In the genomic region with DNA sequence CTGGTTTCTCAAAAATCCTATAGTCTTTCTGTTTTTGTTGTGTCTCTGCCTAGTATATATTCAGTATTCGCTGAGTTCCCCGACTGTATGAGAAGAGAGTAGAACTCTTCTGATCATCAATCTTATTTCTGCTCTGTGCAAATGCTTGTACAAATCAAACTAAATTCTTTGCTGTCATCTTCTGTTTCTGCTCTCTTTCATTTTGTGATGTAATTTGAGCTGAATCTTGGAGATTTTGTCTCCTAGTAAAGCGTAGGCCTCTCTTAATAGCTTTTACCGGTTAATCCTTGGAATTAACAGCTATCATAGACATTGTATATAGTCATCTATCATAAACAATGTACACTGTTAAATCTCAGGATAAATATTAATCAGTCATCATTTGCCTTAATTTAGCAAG, we compare ENCODE assay signal across 26 cellular contexts.
"Had no signal": no experiment of that assay in that cellular context is flagged by ENCODE, and none has a peak within 500 bp of the region (broad histone marks: within the 10 kb centered on the region; RNA-seq: fewer than 3 reads in every experiment).

No MANE protein-coding gene starts in this region.

- H3K9me3 ChIP-seq: esophagus squamous epithelium, heart right ventricle, left lung, neutrophil, pancreas, right atrium auricular region, suprapubic skin, transverse colon, upper lobe of right lung, uterus had no signal

- H3K27me3 ChIP-seq: esophagus squamous epithelium, heart right ventricle, left lung, neutrophil, pancreas, right atrium auricular region, suprapubic skin, transverse colon, upper lobe of right lung, uterus had no signal

- H3K27ac ChIP-seq: coronary artery, esophagus squamous epithelium, heart right ventricle, left lung, neutrophil, pancreas, right atrium auricular region, suprapubic skin, transverse colon, upper lobe of right lung, uterus had no signal

- H3K4me3 ChIP-seq: coronary artery, esophagus squamous epithelium, heart right ventricle, left lung, pancreas, right atrium auricular region, smooth muscle cell, suprapubic skin, transverse colon, upper lobe of right lung, uterus had no signal

- ATAC-seq: effector memory CD8-positive, alpha-beta T cell; heart right ventricle; left cardiac atrium; left lung; natural killer cell treated with Interleukin-12 subunit alpha and Interleukin-12 subunit beta and Interleukin-15 and Interleukin-18, amount 100 ng/mL, for 72 hours; pancreas; sciatic nerve; stimulated activated naive CD8-positive, alpha-beta T cell treated with anti-CD3 and anti-CD28 coated beads, Interleukin-15, amount 100 ng/mL, for 72 hours; upper lobe of right lung had no signal

- DNase-seq: dermis blood vessel endothelial cell; effector memory CD8-positive, alpha-beta T cell; erythroblast; esophagus squamous epithelium; foreskin melanocyte; glutamatergic neuron; heart right ventricle; left cardiac atrium; left lung; pancreas; stimulated activated CD4-positive, alpha-beta T cell treated with anti-CD3 and anti-CD28 coated beads, Interleukin-12 subunit alpha, Interleukin-12 subunit beta, amount 100 ng/mL, for 4 hours; stimulated activated CD4-positive, alpha-beta T cell treated with anti-CD3 and anti-CD28 coated beads, Interleukin-1b, Interleukin-23, amount 100 ng/mL, for 48 hours; stimulated activated CD4-positive, alpha-beta T cell treated with anti-CD3 and anti-CD28 coated beads, Interleukin-4, amount 100 ng/mL, for 1 hour; stimulated activated CD8-positive, alpha-beta memory T cell treated with anti-CD3 and anti-CD28 coated beads, Interleukin-4, amount 100 ng/mL, for 48 hours; stimulated activated naive CD4-positive, alpha-beta T cell; stimulated activated naive CD8-positive, alpha-beta T cell treated with anti-CD3 and anti-CD28 coated beads, Interleukin-15, amount 100 ng/mL, for 72 hours; transverse colon; upper lobe of right lung; uterus had no signal

- H3K36me3 ChIP-seq: uterus had no signal

- H3K4me1 ChIP-seq: esophagus squamous epithelium, left lung, pancreas, right atrium auricular region, suprapubic skin, transverse colon, upper lobe of right lung, uterus had no signal

- H3K4me2 ChIP-seq: smooth muscle cell had no signal
